ENCODE assay signal across 8 cellular contexts in the genomic region with DNA sequence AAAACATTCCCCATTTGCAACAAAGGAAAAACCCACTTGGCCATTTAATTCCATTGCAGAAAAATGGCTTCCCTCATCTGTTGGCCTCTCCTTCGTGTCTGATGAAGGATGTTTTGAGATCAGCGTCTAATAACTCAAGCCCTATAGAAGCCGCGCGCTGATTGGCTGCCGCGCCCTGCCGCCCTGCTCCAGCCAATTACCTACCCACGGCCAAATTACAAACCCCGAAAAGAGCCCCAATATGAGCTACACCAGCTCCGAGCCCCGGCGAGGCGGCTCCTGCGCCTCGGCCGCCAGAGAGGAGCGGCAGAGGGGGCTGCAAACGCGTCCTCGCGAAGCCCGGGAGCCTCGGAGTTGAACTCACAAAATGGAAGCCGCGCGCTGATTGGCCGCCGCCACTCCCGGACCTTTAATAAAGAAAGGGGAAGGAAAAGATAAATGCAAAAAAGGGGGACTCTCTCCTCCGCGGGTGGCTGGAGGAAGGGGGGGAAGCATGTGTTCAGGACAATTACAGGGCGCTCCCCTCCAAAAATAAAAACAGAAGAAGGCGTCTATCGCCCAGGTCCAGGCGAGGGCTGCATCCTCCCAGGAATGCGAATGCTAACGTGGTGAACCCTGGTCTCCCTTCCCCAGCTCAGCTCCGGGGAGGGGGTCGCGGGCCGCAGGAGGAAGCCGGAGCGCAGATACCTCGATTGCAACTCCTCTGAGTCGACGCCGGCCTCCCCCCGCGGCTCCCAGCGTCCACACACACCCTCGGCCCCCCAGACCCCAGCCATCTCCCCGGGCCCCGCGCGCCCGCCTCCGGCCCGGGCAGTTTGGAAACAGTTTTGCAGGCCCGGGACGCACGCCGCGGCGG. TPM values are rescaled to one million over a fixed set of nuclear protein-coding genes. Genes with fewer than 3 reads are reported as not detected.
DNase-seq lines count a peak whose midpoint lies in the region; ATAC-seq, FAIRE-seq and TF ChIP-seq lines count a peak whose summit lies in the region.

No MANE protein-coding gene starts in this region.

- POLR2A ChIA-PET in activated B cell treated with CpG ODN at 0.5 μM for 24 hours (lab: Charles Lee): interaction anchor here (0.6 to 33.0 kb wide), 17 partner anchors 1 to 1511 kb away, joined by 3 to 1155 read pairs (median 4); partner anchors contain the start of genes MLXIP, ORAI1, PSMD9 and RHOF

- peak overlapping the region; percentile 66 to 69 for H3K4me3 ChIP-seq in cardiac fibroblast (replicated peaks in 1 of 2; ENCODE audit: low read depth in 2 of 2, low read length in 2 of 2)
- peak overlapping the region; percentile 58 to 91 (median 69) for H3K4me3 ChIP-seq in skin epidermis

- H3K36me3 Mint-ChIP-seq in activated B cell treated with CpG ODN at 0.5 μM for 24 hours (ENCODE audit: low read depth): peaks cover 43% of the 10 kb centered on the region

- FAIRE-seq in A204.1 (lab: Jason Lieb, UNC): peak; percentile 97

- no peaks in the 10 kb centered on the region for H3K27me3 Mint-ChIP-seq in activated B cell treated with CpG ODN at 0.5 μM for 24 hours

- H3K27ac Mint-ChIP-seq in activated B cell treated with CpG ODN at 0.5 μM for 24 hours: peak overlapping the region; percentile 100

- peaks cover 57% of the 10 kb centered on the region for H3K4me1 Mint-ChIP-seq in activated B cell treated with CpG ODN at 0.5 μM for 24 hours

- H3K4me3 Mint-ChIP-seq in activated B cell treated with CpG ODN at 0.5 μM for 24 hours: peak overlapping the region; percentile 93

- intact Hi-C loops in activated B cell treated with CpG ODN at 0.5 μM for 24 hours (cut with micrococcal nuclease): loop anchor here (1.0 to 5.0 kb wide), 7 partner anchors 9 to 1511 kb away; partner anchors contain the start of genes BCL7A, RNF34, RNU4-1 and RNU4-2

- no peak for TF ChIP-seq CTCF in activated B cell treated with CpG ODN at 0.5 μM for 24 hours (IDR thresholded peaks at IDR 0.05)
- no peak for TF ChIP-seq CTCF in cardiac fibroblast (IDR thresholded peaks at IDR 0.05; ENCODE audit: low read depth, low read length)

- H3K27ac ChIP-seq in skin epidermis: peak overlapping the region; percentile 75 to 100 (median 100)

- no peaks in the 10 kb centered on the region for H3K9me3 Mint-ChIP-seq in activated B cell treated with CpG ODN at 0.5 μM for 24 hours

- ATAC-seq in GM18868 (IDR thresholded peaks at IDR 0.05; ENCODE audit: unreplicated experiment) (peak; percentile 46), HG03159 (IDR thresholded peaks at IDR 0.05; ENCODE audit: unreplicated experiment) (peak; percentile 38), activated B cell treated with CpG ODN at 0.5 μM for 24 hours (ENCODE audit: low read depth) (peak; percentile 40)

- DNase-seq in NCI-H345 (lab: John Stamatoyannopoulos, UW) (peak; percentile 96), activated B cell treated with CpG ODN at 0.5 μM for 24 hours (peak; percentile 91), cardiac fibroblast (ENCODE audit: low read depth in 2 of 2) (peak; percentile 97 to 98), iPS-NIHi7 (ENCODE audit: extremely low spot score) (peak; percentile 77)

- CTCF ChIA-PET in activated B cell treated with CpG ODN at 0.5 μM for 24 hours (lab: Charles Lee): interaction anchor here (1.0 to 14.3 kb wide), 5 partner anchors 8 to 86 kb away, joined by 3 to 635 read pairs (median 8); partner anchors contain the start of genes PSMD9 and RHOF

RNA-seq across cellular contexts. Expression of gene SETD1B, which starts 0.7 kb away (rescaled TPM):
- total RNA-seq in activated B cell treated with CpG ODN at 0.5 μM for 24 hours: 36.0 and 40.3 TPM in 2 replicates

RNA-seq across cellular contexts. Expression of gene RHOF, which starts 9.6 kb away (rescaled TPM):
- 133 and 142 TPM in 2 replicates for total RNA-seq in activated B cell treated with CpG ODN at 0.5 μM for 24 hours

RNA-seq across cellular contexts. Expression of gene HPD, which starts 55.6 kb away (rescaled TPM):
- not detected in 2 replicates for total RNA-seq in activated B cell treated with CpG ODN at 0.5 μM for 24 hours

Comparison
In these comparisons a context has a peak if more than half of its experiments do, and no peak if none do; other contexts are left out.
1. Peak in every context shown above with its lines: DNase-seq, ATAC-seq, H3K4me3 ChIP-seq and H3K27ac ChIP-seq.